ENCODE assay signal across 22 cellular contexts in genomic region chr3:114147281-114147680, GRCh38. TPM values are rescaled to one million over a fixed set of nuclear protein-coding genes. Genes with fewer than 3 reads are reported as not detected.
DNase-seq lines count a peak whose midpoint lies in the region; ATAC-seq and TF ChIP-seq lines count a peak whose summit lies in the region.
"Had no signal": no experiment of that assay in that cellular context is flagged by ENCODE, and none has a peak within 500 bp of the region (broad histone marks: within the 10 kb centered on the region; RNA-seq: fewer than 3 reads in every experiment).

No MANE protein-coding gene starts in this region.

- no peak for ATAC-seq in HG03521 (IDR thresholded peaks at IDR 0.05; ENCODE audit: unreplicated experiment)
- ATAC-seq in HG02798 (IDR thresholded peaks at IDR 0.05; ENCODE audit: poor library complexity, unreplicated experiment) = no peak
- ATAC-seq: PC-3 had no signal

- H3K27ac ChIP-seq in H9 (ENCODE audit: insufficient read length, low read depth, low read length) = no peak overlapping the region
- H3K27ac ChIP-seq in thyroid gland = no peak overlapping the region
- H3K27ac ChIP-seq: RWPE1 had no signal

- no peaks in the 10 kb centered on the region for H3K36me3 Mint-ChIP-seq in H9 (ENCODE audit: insufficient read depth in 1 of 3, low read depth in 3 of 3)
- H3K36me3 Mint-ChIP-seq: CD14-positive monocyte had no signal

- H3K79me1 ChIP-seq in H9 (ENCODE audit: insufficient read depth, low read depth, low read length, poor library complexity, severe bottlenecking) = no peaks in the 10 kb centered on the region

- H3K9me3 Mint-ChIP-seq in H9 = no peaks in the 10 kb centered on the region

- no peak overlapping the region for H3K27ac Mint-ChIP-seq in H9
- H3K27ac Mint-ChIP-seq: CD14-positive monocyte had no signal

- no peaks in the 10 kb centered on the region for H3K23me2 ChIP-seq in H9 (ENCODE audit: insufficient read length, low read depth, low read length, poor library complexity, severe bottlenecking)

- H2BK120ac ChIP-seq in H9 (ENCODE audit: low read depth, low read length, poor library complexity, severe bottlenecking) = no peak overlapping the region

- H2BK15ac ChIP-seq in H9 (ENCODE audit: low read depth, low read length) = no peak overlapping the region

- no peaks in the 10 kb centered on the region for H4K20me1 ChIP-seq in H9 (ENCODE audit: control insufficient read depth, insufficient read depth, insufficient read length)

- in situ Hi-C loops in SK-MEL-5 (cut with HindIII; ENCODE audit: low pct_unique_long_range_greater_than_20kb, low sequenced_read_pairs) = no loop called here

- no CpG with 5 or more reads among the region's 9 CpGs for WGBS in H9 (ENCODE audit: extremely low coverage, insufficient read length, low lambda C conversion rate)
- 76 to 81% methylated on average over 9 of the region's 9 CpGs for WGBS in thyroid gland, 2 donors

- H3K9me3 ChIP-seq in BE2C (no peaks in the 10 kb centered on the region), H9 (ENCODE audit: control insufficient read depth, low read depth, low read length) (no peaks in the 10 kb centered on the region), thyroid gland (no peaks in the 10 kb centered on the region)
- H3K9me3 ChIP-seq: HAP-1 had no signal

- H3K4me3 ChIP-seq in BE2C (ENCODE audit: low read depth, low read length) = no peak overlapping the region
- no peak overlapping the region for H3K4me3 ChIP-seq in epithelial cell of proximal tubule (ENCODE audit: low read depth, low read length)
- H3K4me3 ChIP-seq in thyroid gland (replicated peaks in 1 of 3) = no peak overlapping the region
- H3K4me3 ChIP-seq: HAP-1 had no signal

- no peak for TF ChIP-seq POLR2A in thyroid gland (IDR thresholded peaks at IDR 0.05)

- H4K5ac ChIP-seq in H9 (ENCODE audit: insufficient read length, low read depth, low read length) = no peak overlapping the region

- no peak overlapping the region for H3K4me3 Mint-ChIP-seq in H9
- H3K4me3 Mint-ChIP-seq: CD14-positive monocyte had no signal

- H3K79me2 ChIP-seq in H9 (ENCODE audit: insufficient read depth, low read length) = no peaks in the 10 kb centered on the region

- no peak overlapping the region for H2AK5ac ChIP-seq in H9 (ENCODE audit: insufficient read length, low read length)

- H3K4ac ChIP-seq in H9 (ENCODE audit: low read depth, low read length) = no peak overlapping the region

- H3K56ac ChIP-seq in H9 (ENCODE audit: insufficient read length, low read depth, low read length) = no peak overlapping the region

- no peak for DNase-seq in BE2C
- DNase-seq in H9 = peak; percentile 60
- peak; percentile 13 for DNase-seq in SK-MEL-5 (ENCODE audit: low read depth, low spot score)
- no peak for DNase-seq in epithelial cell of proximal tubule (ENCODE audit: low read depth)
- DNase-seq in activated effector memory CD4-positive, alpha-beta T cell treated with anti-CD3 and anti-CD28 coated beads, Interleukin-2, amount 50 U/mL, for 16 hours = no peak
- no peak for DNase-seq in thyroid gland
- DNase-seq: ACHN, DMS 273 treated with DMSO at 0.1 percent for 48 hours, DND-41, NCI-H1105, NCI-H1694 treated with DMSO at 0.1 percent for 48 hours, NCI-H2107, NCI-H510A, NCI-H774, PC-3 had no signal

- H2AFZ ChIP-seq in H9 (ENCODE audit: low read length) = no peak overlapping the region

- peak; percentile 17; the same call in 1 of the 2 replicates for TF ChIP-seq CTCF in BE2C (IDR thresholded peaks at IDR 0.05; ENCODE audit: low read depth, low read length)
- TF ChIP-seq CTCF in H9 (conservative IDR thresholded peaks at IDR 0.05) = peak; percentile 48; the same call in 2 of the 3 replicates
- TF ChIP-seq CTCF in epithelial cell of proximal tubule (conservative IDR thresholded peaks at IDR 0.05; ENCODE audit: low read depth, low read length) = peak; percentile 17
- TF ChIP-seq CTCF in thyroid gland (IDR thresholded peaks at IDR 0.05) = no peak

- H3K4me1 ChIP-seq in BE2C = no peaks in the 10 kb centered on the region
- peaks cover 4% of the 10 kb centered on the region; the same call in 1 of the 2 replicates for H3K4me1 ChIP-seq in H9 (ENCODE audit: insufficient read depth, low read length)
- no peaks in the 10 kb centered on the region for H3K4me1 ChIP-seq in thyroid gland
- H3K4me1 ChIP-seq: HAP-1 had no signal

- H4K8ac ChIP-seq in H9 (replicated peaks; ENCODE audit: insufficient read length, low read depth, low read length) = no peak overlapping the region

- H4K91ac ChIP-seq in H9 (ENCODE audit: insufficient read length, low read depth, low read length) = no peak overlapping the region

- H3K14ac ChIP-seq in H9 (ENCODE audit: insufficient read depth, low read length) = no peak overlapping the region

- H3K18ac ChIP-seq in H9 (ENCODE audit: insufficient read length, low read depth, low read length) = no peak overlapping the region

- H3K27me3 ChIP-seq in BE2C (no peaks in the 10 kb centered on the region; the same call in 1 of the 2 replicates), H9 (ENCODE audit: insufficient read depth, low read length) (no peaks in the 10 kb centered on the region), thyroid gland (no peaks in the 10 kb centered on the region)

- H3K4me2 ChIP-seq in H9 (ENCODE audit: insufficient read depth, insufficient read length, low read length) = no peak overlapping the region

- H3K23ac ChIP-seq in H9 (ENCODE audit: insufficient read length, low read depth, low read length) = no peak overlapping the region

- H3K4me1 Mint-ChIP-seq in H9 = peaks cover 18 to 26% of the 10 kb centered on the region in 2 experiments

- intact Hi-C loops in thyroid gland (cut with DNase I) = no loop called here

- no peak overlapping the region for H2BK20ac ChIP-seq in H9 (ENCODE audit: low read depth, low read length, poor library complexity, severe bottlenecking)

- no peak overlapping the region for H2BK5ac ChIP-seq in H9 (ENCODE audit: insufficient read length, low read length)

- H3K9ac ChIP-seq in H9 (ENCODE audit: extremely low read depth, insufficient read length, low read length) = no peak overlapping the region

- no peak overlapping the region for H2BK12ac ChIP-seq in H9 (ENCODE audit: insufficient read length, low read depth, low read length)

- peaks cover 4% of the 10 kb centered on the region; the same call in 1 of the 2 replicates for H3K27me3 Mint-ChIP-seq in H9 (ENCODE audit: low read depth)

- H3K36me3 ChIP-seq in BE2C (no peaks in the 10 kb centered on the region), thyroid gland (no peaks in the 10 kb centered on the region)
- H3K36me3 ChIP-seq: HAP-1 had no signal

- H3T11ph ChIP-seq in H9 (ENCODE audit: low read length) = no peak overlapping the region

RNA-seq across cellular contexts. Expression of gene DRD3, which starts 31.6 kb away (rescaled TPM):
- not detected for polyA plus RNA-seq in BE2C (2012; ENCODE audit: insufficient read depth, insufficient read length, low read depth)
- total RNA-seq in H9 (2021) = 0.22 TPM in 1 of 2 replicates, not detected in the other
- total RNA-seq in SK-MEL-5 (2014; rRNA removed; shearing (Covaris generic)) = not detected in 2 replicates
- polyA plus RNA-seq in SK-MEL-5 (2015; cell fraction: cytosol; rRNA removed) = not detected in 2 replicates
- not detected in 2 replicates for polyA plus RNA-seq in SK-MEL-5 (2015; cell fraction: nucleus; rRNA removed)
- total RNA-seq in epithelial cell of proximal tubule = not detected in 2 replicates
- total RNA-seq in thyroid gland = not detected
- total RNA-seq: G401, LHCN-M2, PC-3 had no signal
- polyA plus RNA-seq: CD14-positive monocyte had no signal

Comparison
In these comparisons a context has a peak if more than half of its experiments do, and no peak if none do; other contexts are left out.
1. DNase-seq: peak in H9 (single experiment) and SK-MEL-5 (single experiment); none in BE2C (single experiment), epithelial cell of proximal tubule (single experiment), activated effector memory CD4-positive, alpha-beta T cell treated with anti-CD3 and anti-CD28 coated beads, Interleukin-2, amount 50 U/mL, for 16 hours (single experiment) and thyroid gland (0 of 2).
2. CTCF ChIP-seq: peak in BE2C (single experiment), H9 (single experiment) and epithelial cell of proximal tubule (single experiment); none in thyroid gland (0 of 6).